Comparison of ENCODE assay signal across 11 cellular contexts in genomic region chr11:100925935-100926334, GRCh38.
A peak's percentile ranks its signal among the peaks of the same experiment; 100 is the strongest.
DNase-seq lines count a peak whose midpoint lies in the region; ATAC-seq and TF ChIP-seq lines count a peak whose summit lies in the region.
"Had no signal": no experiment of that assay in that cellular context is flagged by ENCODE, and none has a peak within 500 bp of the region (broad histone marks: within the 10 kb centered on the region; RNA-seq: fewer than 3 reads in every experiment).

No MANE protein-coding gene starts in this region.

- CTCF ChIA-PET in AG04449 (lab: Yijun Ruan, JAX) = interaction anchor here (1.1 to 7.0 kb wide), 8 partner anchors 14 to 351 kb away, joined by 3 to 64 read pairs (median 10); no protein-coding TSS in a partner anchor

- POLR2A ChIA-PET in AG04449 (lab: Yijun Ruan, JAX) = interaction anchor here (0.7 to 0.9 kb wide), 3 partner anchors 49 to 238 kb away, joined by 3 read pairs; no protein-coding TSS in a partner anchor

- peak; percentile 38 for ATAC-seq in GM19468 (IDR thresholded peaks at IDR 0.05; ENCODE audit: extremely low read depth, unreplicated experiment)
- ATAC-seq in HG03280 (IDR thresholded peaks at IDR 0.05; ENCODE audit: unreplicated experiment) = peak; percentile 77

- no peak overlapping the region for H3K4me3 ChIP-seq in AG04449 (ENCODE audit: low read depth, low read length)
- H3K4me3 ChIP-seq in astrocyte of the cerebellum (ENCODE audit: low read depth, low read length) = no peak overlapping the region

- in situ Hi-C loops in astrocyte of the cerebellum (cut with HindIII; ENCODE audit: low sequenced_read_pairs) = loop anchor here (25.0 kb wide), 1 partner anchor 239 kb away; the partner anchor contains the start of gene ARHGAP42

- TF ChIP-seq CTCF in AG04449 (IDR thresholded peaks at IDR 0.05; ENCODE audit: insufficient read depth, low read length, missing control alignments) = no peak
- no peak for TF ChIP-seq CTCF in astrocyte of the cerebellum (IDR thresholded peaks at IDR 0.05; ENCODE audit: low read depth, low read length, missing control alignments)

- DNase-seq in AG04449 (ENCODE audit: low read depth, low spot score) (peak; percentile 10), astrocyte of the cerebellum (ENCODE audit: low read depth) (peak; percentile 93), NCI-H2081 (lab: John Stamatoyannopoulos, UW) (no peak), NCI-H2171 treated with DMSO at 0.1 percent for 48 hours (lab: John Stamatoyannopoulos, UW) (no peak), occipital lobe (lab: John Stamatoyannopoulos, UW) (no peak), NK-92 (lab: John Stamatoyannopoulos, UW; ENCODE audit: unreplicated experiment) (no peak)
- DNase-seq: activated effector memory CD4-positive, alpha-beta T cell treated with anti-CD3 and anti-CD28 coated beads, Interleukin-2, amount 50 U/mL, for 16 hours; midbrain; NCI-H146 had no signal

Comparison
In these comparisons a context has a peak if more than half of its experiments do, and no peak if none do; other contexts are left out.
1. DNase-seq: peak in AG04449 (single experiment) and astrocyte of the cerebellum (single experiment); none in NCI-H2081 (0 of 2), NCI-H2171 treated with DMSO at 0.1 percent for 48 hours (single experiment), occipital lobe (single experiment) and NK-92 (single experiment).